ENCODE assay signal across 19 cellular contexts in genomic region chr10:67518756-67519155, GRCh38.
DNase-seq lines count a peak whose midpoint lies in the region; ATAC-seq, FAIRE-seq and TF ChIP-seq lines count a peak whose summit lies in the region.
"Had no signal": no experiment of that assay in that cellular context is flagged by ENCODE, and none has a peak within 500 bp of the region (broad histone marks: within the 10 kb centered on the region; RNA-seq: fewer than 3 reads in every experiment).

No MANE protein-coding gene starts in this region.

- no TSS peak for BruUV-seq in PC-9 (replicated peaks; lab: Mats Ljungman, UMichigan)

- H3K4me3 ChIP-seq in A549: no peak overlapping the region
- H3K4me3 ChIP-seq in PC-9: no peak overlapping the region
- H3K4me3 ChIP-seq in epithelial cell of esophagus (ENCODE audit: low read length): no peak overlapping the region
- H3K4me3 ChIP-seq in neural progenitor cell: no peak overlapping the region
- H3K4me3 ChIP-seq: GM12878, GM23338 had no signal

- CTCF ChIA-PET in A549 (lab: Yijun Ruan, JAX): no interaction called here
- CTCF ChIA-PET in PC-9 (lab: Charles Lee): no interaction called here

- H3K27ac ChIP-seq in A549 (no peak overlapping the region), PC-9 (no peak overlapping the region), neural progenitor cell (no peak overlapping the region)

- H3K4me1 Mint-ChIP-seq in neural progenitor cell: peaks cover 11% of the 10 kb centered on the region
- H3K4me1 Mint-ChIP-seq: GM23338 had no signal

- no peaks in the 10 kb centered on the region for H3K27me3 ChIP-seq in PC-9 (ENCODE audit: insufficient read depth, low read depth)
- no peaks in the 10 kb centered on the region for H3K27me3 ChIP-seq in neural progenitor cell

- H3K9ac ChIP-seq in neural progenitor cell: no peak overlapping the region

- H3K4me2 ChIP-seq in A549 (peak overlapping the region; percentile 30; the same call in 2 of the 3 replicates), PC-9 (no peak overlapping the region; the same call in 1 of the 2 replicates), neural progenitor cell (no peak overlapping the region)
- H3K4me2 ChIP-seq: GM23338 had no signal

- H3K4me1 ChIP-seq in A549 (no peaks in the 10 kb centered on the region), PC-9 (replicated peaks; ENCODE audit: insufficient read depth) (no peaks in the 10 kb centered on the region), neural progenitor cell (no peaks in the 10 kb centered on the region)

- 5% methylated on average over 4 of the region's 4 CpGs for WGBS in A549 (ENCODE audit: missing lambda C conversion rate)

- POLR2A ChIA-PET in A549 (lab: Yijun Ruan, JAX): no interaction called here
- POLR2A ChIA-PET in PC-9 (lab: Charles Lee; ENCODE audit: unreplicated experiment): no interaction called here

- H3K27ac Mint-ChIP-seq in neural progenitor cell: no peak overlapping the region
- H3K27ac Mint-ChIP-seq: CD4-positive, alpha-beta memory T cell; GM23338; H9 had no signal

- no peak for TF ChIP-seq POLR2A in A549 (IDR thresholded peaks at IDR 0.05; ENCODE audit: low read length)
- no peak for TF ChIP-seq POLR2A in GM12891 (IDR thresholded peaks at IDR 0.05; ENCODE audit: low read depth, low read length)
- TF ChIP-seq POLR2A in GM12892 (IDR thresholded peaks at IDR 0.05; ENCODE audit: low read depth, low read length): no peak

- TF ChIP-seq EP300 in A549 (IDR thresholded peaks at IDR 0.05): no peak

- DNase-seq in A549 (ENCODE audit: low read depth in 1 of 2, low spot score in 1 of 2) (no peak), PC-9 (no peak), epithelial cell of esophagus (ENCODE audit: low read depth) (peak; percentile 8), neural progenitor cell (ENCODE audit: low spot score) (no peak), GM12891 (ENCODE audit: insufficient read length, low spot score) (no peak), GM12892 (ENCODE audit: insufficient read length) (no peak)
- DNase-seq: 8988T; C1 segment of cervical spinal cord; Calu3; CD4-positive, alpha-beta memory T cell; DMS79; EL; GDM1; H9 had no signal

- H3K36me3 Mint-ChIP-seq in neural progenitor cell: no peaks in the 10 kb centered on the region
- H3K36me3 Mint-ChIP-seq: CD4-positive, alpha-beta memory T cell had no signal

- no peaks in the 10 kb centered on the region for H3K9me3 ChIP-seq in A549
- no peaks in the 10 kb centered on the region for H3K9me3 ChIP-seq in PC-9 (ENCODE audit: insufficient read depth, low read depth)
- no peaks in the 10 kb centered on the region for H3K9me3 ChIP-seq in neural progenitor cell (ENCODE audit: low read depth)

- no peak for ATAC-seq in A549
- ATAC-seq in GM19463 (IDR thresholded peaks at IDR 0.05; ENCODE audit: unreplicated experiment): no peak
- ATAC-seq: GM12878, GM23338, HCT116 had no signal

- H3K4me3 Mint-ChIP-seq in neural progenitor cell: no peak overlapping the region
- H3K4me3 Mint-ChIP-seq: CD4-positive, alpha-beta memory T cell; GM23338; H9 had no signal

- H3K36me3 ChIP-seq in PC-9 (ENCODE audit: low read depth) (no peaks in the 10 kb centered on the region), neural progenitor cell (no peaks in the 10 kb centered on the region)

- intact Hi-C loops in PC-9 (cut with micrococcal nuclease; ENCODE audit: unreplicated experiment): no loop called here

- H2AFZ ChIP-seq in PC-9 (peak overlapping the region; percentile 34; the same call in 1 of the 2 replicates), neural progenitor cell (replicated peaks) (peak overlapping the region; percentile 19)
- H2AFZ ChIP-seq: GM23338 had no signal

- FAIRE-seq in A549 (lab: Jason Lieb, UNC): no peak
- no peak for FAIRE-seq in GM12891 (lab: Jason Lieb, UNC)
- no peak for FAIRE-seq in GM12892 (lab: Jason Lieb, UNC)
- FAIRE-seq: GM12878, GM19239 had no signal

- no peaks in the 10 kb centered on the region for H3K9me2 ChIP-seq in PC-9 (ENCODE audit: insufficient read depth)

- no peak for TF ChIP-seq RAD21 in A549 (conservative IDR thresholded peaks at IDR 0.05 in 1 of 2, IDR thresholded peaks at IDR 0.05 in 1 of 2)

- H3K27me3 Mint-ChIP-seq in neural progenitor cell (ENCODE audit: insufficient read depth, low read depth): peaks cover 3% of the 10 kb centered on the region

- H4K20me1 ChIP-seq in PC-9 (ENCODE audit: insufficient read depth) (no peaks in the 10 kb centered on the region), neural progenitor cell (ENCODE audit: low read depth) (no peaks in the 10 kb centered on the region)

- H3F3A ChIP-seq in PC-9 (ENCODE audit: insufficient read depth, low read depth) (no peaks in the 10 kb centered on the region), neural progenitor cell (ENCODE audit: low read depth) (no peaks in the 10 kb centered on the region)

- no peak for TF ChIP-seq CTCF in A549 (IDR thresholded peaks at IDR 0.05)
- TF ChIP-seq CTCF in PC-9 (conservative IDR thresholded peaks at IDR 0.05): no peak
- no peak for TF ChIP-seq CTCF in epithelial cell of esophagus (IDR thresholded peaks at IDR 0.05; ENCODE audit: insufficient read depth, low read depth, low read length, missing control alignments)
- TF ChIP-seq CTCF in neural progenitor cell (IDR thresholded peaks at IDR 0.05): no peak

- H3K9me3 Mint-ChIP-seq in neural progenitor cell: no peaks in the 10 kb centered on the region
- H3K9me3 Mint-ChIP-seq: CD4-positive, alpha-beta memory T cell; GM23338; H9 had no signal

- H3K79me2 ChIP-seq in PC-9 (ENCODE audit: low read depth) (no peaks in the 10 kb centered on the region), neural progenitor cell (ENCODE audit: low read depth) (no peaks in the 10 kb centered on the region)

TF ChIP-seq in A549, 52 proteins besides CTCF, POLR2A, EP300 and RAD21:
- TF ChIP-seq HOXB5 (CRISPR knock-in tag; IDR thresholded peaks at IDR 0.05) (no peak), MAFK (IDR thresholded peaks at IDR 0.05; ENCODE audit: partially characterized antibody) (no peak), KDM5A (IDR thresholded peaks at IDR 0.05) (no peak), RNF2 (IDR thresholded peaks at IDR 0.05; ENCODE audit: borderline replicate concordance, low read depth) (no peak), GATA3 (IDR thresholded peaks at IDR 0.05; ENCODE audit: borderline replicate concordance) (no peak), BCL3 (IDR thresholded peaks at IDR 0.05) (no peak), HDAC2 (IDR thresholded peaks at IDR 0.05) (no peak), ZC3H11A (IDR thresholded peaks at IDR 0.05) (no peak), MAZ (IDR thresholded peaks at IDR 0.05; ENCODE audit: borderline replicate concordance, low read depth, low read length) (no peak), TFCP2L1 (CRISPR knock-in tag; IDR thresholded peaks at IDR 0.05) (no peak), CBX8 (IDR thresholded peaks at IDR 0.05) (no peak), FOSB (CRISPR knock-in tag; IDR thresholded peaks at IDR 0.05) (no peak), SMC3 (IDR thresholded peaks at IDR 0.05) (no peak), ZSCAN20 (CRISPR knock-in tag; IDR thresholded peaks at IDR 0.05) (no peak), PHF8 (IDR thresholded peaks at IDR 0.05; ENCODE audit: borderline replicate concordance, low read depth) (no peak), BHLHE40 (IDR thresholded peaks at IDR 0.05; ENCODE audit: low read depth, low read length) (no peak), EHF (CRISPR knock-in tag; IDR thresholded peaks at IDR 0.05) (no peak)

TF ChIP-seq in GM12891, 5 proteins besides CTCF, POLR2A, EP300 and RAD21:
- no peak for TF ChIP-seq SPI1 (IDR thresholded peaks at IDR 0.05; ENCODE audit: low read depth, low read length)
- TF ChIP-seq POLR2AphosphoS5 (IDR thresholded peaks at IDR 0.05; ENCODE audit: low read depth, low read length): no peak
- TF ChIP-seq TAF1 (IDR thresholded peaks at IDR 0.05; ENCODE audit: low read depth, low read length): no peak
- TF ChIP-seq PAX5 (IDR thresholded peaks at IDR 0.05; ENCODE audit: insufficient read depth, low read length, severe bottlenecking): no peak
